8 cellular contexts compared by ENCODE assay signal in genomic region chr21:32611471-32611997, GRCh38. TPM values are rescaled to one million over a fixed set of nuclear protein-coding genes. Genes with fewer than 3 reads are reported as not detected.
A peak's percentile ranks its signal among the peaks of the same experiment; 100 is the strongest.
DNase-seq lines count a peak whose midpoint lies in the region; ATAC-seq, FAIRE-seq and TF ChIP-seq lines count a peak whose summit lies in the region.

No MANE protein-coding gene starts in this region.

- H3K4me3 ChIP-seq in endothelial cell of umbilical vein (replicated peaks in 1 of 3; ENCODE audit: insufficient read depth in 1 of 3, low read depth in 1 of 3, low read length in 3 of 3) (peak overlapping the region; percentile 74 to 99 (median 95)), muscle layer of duodenum (ENCODE audit: low read depth in 1 of 2, low read length in 2 of 2) (peak overlapping the region; percentile 93 to 100), thoracic aorta (peak overlapping the region; percentile 77)

- intact Hi-C loops in endothelial cell of umbilical vein (cut with micrococcal nuclease): loop anchor here (5.0 kb wide), 1 partner anchor 116 kb away; the partner anchor contains the start of gene SYNJ1

- no peaks in the 10 kb centered on the region for H3K9me1 ChIP-seq in endothelial cell of umbilical vein (replicated peaks; ENCODE audit: control insufficient read depth, extremely low read depth, insufficient read depth, low read length)

- no peak for TF ChIP-seq POLR2A in endothelial cell of umbilical vein (IDR thresholded peaks at IDR 0.05; ENCODE audit: low read depth, low read length)

- peaks cover 6 to 7% of the 10 kb centered on the region in 2 experiments for H3K36me3 ChIP-seq in endothelial cell of umbilical vein (ENCODE audit: control insufficient read depth in 2 of 2, extremely low read depth in 1 of 2, insufficient read depth in 2 of 2, low read length in 2 of 2)
- peaks cover 11 to 20% of the 10 kb centered on the region in 2 donors for H3K36me3 ChIP-seq in muscle layer of duodenum (ENCODE audit: control insufficient read depth in 1 of 2, insufficient read depth in 2 of 2, low read length in 2 of 2)
- H3K36me3 ChIP-seq in thoracic aorta: peaks cover 16% of the 10 kb centered on the region

- H3K27me3 ChIP-seq in endothelial cell of umbilical vein (ENCODE audit: control insufficient read depth in 2 of 2, insufficient read depth in 2 of 2, low read length in 2 of 2) (no peaks in the 10 kb centered on the region), muscle layer of duodenum (ENCODE audit: low read depth, low read length) (no peaks in the 10 kb centered on the region), thoracic aorta (replicated peaks; ENCODE audit: insufficient read depth) (no peaks in the 10 kb centered on the region)

- H4K20me1 ChIP-seq in endothelial cell of umbilical vein (replicated peaks; ENCODE audit: control insufficient read depth, extremely low read depth, insufficient read depth, low read length): no peaks in the 10 kb centered on the region

- peaks cover 10% of the 10 kb centered on the region for H3K4me1 ChIP-seq in endothelial cell of umbilical vein (ENCODE audit: control insufficient read depth, extremely low read depth, insufficient read depth, low read length)
- peaks cover 0 to 15% of the 10 kb centered on the region in 2 donors for H3K4me1 ChIP-seq in muscle layer of duodenum (ENCODE audit: control insufficient read depth in 1 of 2, insufficient read depth in 2 of 2, low read length in 2 of 2)
- H3K4me1 ChIP-seq in thoracic aorta (ENCODE audit: control insufficient read depth in 1 of 2, low read depth in 2 of 2): peaks cover 7 to 15% of the 10 kb centered on the region in 2 donors

- peaks cover 17% of the 10 kb centered on the region for H3K79me2 ChIP-seq in endothelial cell of umbilical vein (ENCODE audit: control insufficient read depth, insufficient read depth, low read length)

- CTCF ChIA-PET in endothelial cell of umbilical vein (lab: Charles Lee): interaction anchor here (1.6 to 4.3 kb wide), 3 partner anchors 11 to 215 kb away, joined by 4 to 29 read pairs (median 11); no protein-coding TSS in a partner anchor

- no peak for FAIRE-seq in endothelial cell of umbilical vein (lab: Jason Lieb, UNC)

- peak; percentile 14 for ATAC-seq in GM18907 (IDR thresholded peaks at IDR 0.05; ENCODE audit: unreplicated experiment)
- no peak for ATAC-seq in thoracic aorta (ENCODE audit: insufficient number of reproducible peaks, low FRiP score, low read depth)
- no peak for ATAC-seq in GM21786 (IDR thresholded peaks at IDR 0.05; ENCODE audit: unreplicated experiment)

- POLR2A ChIA-PET in endothelial cell of umbilical vein (lab: Charles Lee): interaction anchor here (0.5 kb wide), 1 partner anchor 96 kb away, joined by 3 read pairs; no protein-coding TSS in a partner anchor

- dilution Hi-C loops in endothelial cell of umbilical vein (cut with MboI; ENCODE audit: extremely low pct_ligation_motif_present, low sequenced_read_pairs): no loop called here

- TF ChIP-seq CTCF in endothelial cell of umbilical vein (IDR thresholded peaks at IDR 0.05; ENCODE audit: extremely low read depth in 1 of 2, insufficient read depth in 1 of 2, low read depth in 1 of 2, low read length in 2 of 2) (no peak), thoracic aorta (IDR thresholded peaks at IDR 0.05) (no peak)

- peak overlapping the region; percentile 76 for H3K9ac ChIP-seq in endothelial cell of umbilical vein (replicated peaks; ENCODE audit: extremely low read depth, insufficient read depth, low read length)

- no peaks in the 10 kb centered on the region for H3K9me3 ChIP-seq in endothelial cell of umbilical vein (replicated peaks; ENCODE audit: control insufficient read depth, insufficient read depth, low read length)
- no peaks in the 10 kb centered on the region for H3K9me3 ChIP-seq in muscle layer of duodenum (ENCODE audit: control insufficient read depth in 1 of 2, low read length in 2 of 2)
- H3K9me3 ChIP-seq in thoracic aorta: no peaks in the 10 kb centered on the region

- BruUV-seq in endothelial cell of umbilical vein (replicated peaks; lab: Mats Ljungman, UMichigan): no TSS peak

- H3K4me2 ChIP-seq in endothelial cell of umbilical vein (ENCODE audit: insufficient read depth, low read length): peak overlapping the region; percentile 95

- H3K27ac ChIP-seq in endothelial cell of umbilical vein (ENCODE audit: insufficient read depth, low read depth, low read length): peak overlapping the region; percentile 79
- H3K27ac ChIP-seq in muscle layer of duodenum (ENCODE audit: low read length): peak overlapping the region; percentile 87
- peak overlapping the region; percentile 77 to 85 for H3K27ac ChIP-seq in thoracic aorta

- H2AFZ ChIP-seq in endothelial cell of umbilical vein (ENCODE audit: low read depth, low read length): peak overlapping the region; percentile 31

- peak; percentile 11 for DNase-seq in A172 (ENCODE audit: low spot score)
- peak; percentile 50 for DNase-seq in M059J (ENCODE audit: low read depth)
- peak; percentile 6 to 19 for DNase-seq in activated CD4-positive, alpha-beta T cell treated with anti-CD3 and anti-CD28 coated beads, Interleukin-2, amount 50 U/mL, for 4 hours
- DNase-seq in endothelial cell of umbilical vein (ENCODE audit: low read depth, low spot score): peak; percentile 39
- DNase-seq in thoracic aorta (ENCODE audit: low spot score): no peak

TF ChIP-seq in endothelial cell of umbilical vein, 7 proteins besides CTCF, POLR2A, EP300 and RAD21:
- TF ChIP-seq GATA2 (IDR thresholded peaks at IDR 0.05; ENCODE audit: insufficient read depth, insufficient read length, low read depth, low read length): no peak
- TF ChIP-seq MAX (IDR thresholded peaks at IDR 0.05; ENCODE audit: insufficient read depth, insufficient read length): no peak
- TF ChIP-seq MYC (IDR thresholded peaks at IDR 0.05; ENCODE audit: low read depth, low read length): no peak
- no peak for TF ChIP-seq POLR2AphosphoS5 (IDR thresholded peaks at IDR 0.05; ENCODE audit: insufficient read depth, low read depth, low read length)

RNA-seq across cellular contexts. Expression of gene CFAP298, which starts 0.6 kb away (rescaled TPM):
- 72.1 and 116 TPM in 2 replicates for total RNA-seq in A172 (2014; rRNA removed; shearing (Covaris generic))
- 75.3 and 77.0 TPM in 2 replicates for total RNA-seq in M059J (2014; rRNA removed; shearing (Covaris generic))
- 36.0 and 44.1 TPM in 2 replicates for total RNA-seq in endothelial cell of umbilical vein
- 15.8 and 17.6 TPM in 2 replicates for polyA plus RNA-seq in endothelial cell of umbilical vein
- 20.4 and 22.2 TPM in 2 replicates for polyA plus RNA-seq in endothelial cell of umbilical vein (2011; cell fraction: cytosol; rRNA removed)
- polyA plus RNA-seq in endothelial cell of umbilical vein (2011; cell fraction: nucleus; rRNA removed): 32.8 and 45.2 TPM in 2 replicates
- polyA plus RNA-seq in endothelial cell of umbilical vein (2012): 42.4 and 47.6 TPM in 2 replicates
- 4.0 and 6.3 TPM in 2 replicates for polyA minus RNA-seq in endothelial cell of umbilical vein
- 22.3 TPM for polyA minus RNA-seq in endothelial cell of umbilical vein (2011; cell fraction: cytosol; rRNA and poly(A)+ RNA removed)
- 10.5 and 10.9 TPM in 2 replicates for polyA minus RNA-seq in endothelial cell of umbilical vein (2011; cell fraction: nucleus; rRNA and poly(A)+ RNA removed)
- 10 to 100 TPM; 22.7 to 31.4 TPM for total RNA-seq in thoracic aorta

RNA-seq across cellular contexts. Expression of gene TCP10L, which starts 26.2 kb away (rescaled TPM):
- total RNA-seq in A172 (2014; rRNA removed; shearing (Covaris generic)): not detected in 2 replicates
- 0.30 TPM in 1 of 2 replicates, not detected in the other for total RNA-seq in M059J (2014; rRNA removed; shearing (Covaris generic))
- total RNA-seq in endothelial cell of umbilical vein (not detected in 2 replicates), thoracic aorta (1 to 10 TPM in 1 of 2 donors, not detected in 1; 2.8 TPM)
- polyA plus RNA-seq in endothelial cell of umbilical vein: 0.06 and 0.07 TPM in 2 replicates
- 0.21 and 0.22 TPM in 2 replicates for polyA plus RNA-seq in endothelial cell of umbilical vein (2011; cell fraction: cytosol; rRNA removed)
- 0.34 and 0.49 TPM in 2 replicates for polyA plus RNA-seq in endothelial cell of umbilical vein (2011; cell fraction: nucleus; rRNA removed)
- polyA plus RNA-seq in endothelial cell of umbilical vein (2012): 0.52 and 0.54 TPM in 2 replicates
- 0.23 and 0.29 TPM in 2 replicates for polyA minus RNA-seq in endothelial cell of umbilical vein
- 1.3 TPM for polyA minus RNA-seq in endothelial cell of umbilical vein (2011; cell fraction: cytosol; rRNA and poly(A)+ RNA removed)
- not detected in 2 replicates for polyA minus RNA-seq in endothelial cell of umbilical vein (2011; cell fraction: nucleus; rRNA and poly(A)+ RNA removed)
